In genomic region chr17:43449470-43450202, GRCh38 we compare ENCODE assay signal across 17 cellular contexts. TPM values are rescaled to one million over a fixed set of nuclear protein-coding genes. Genes with fewer than 3 reads are reported as not detected.
A peak's percentile ranks its signal among the peaks of the same experiment; 100 is the strongest.
DNase-seq lines count a peak whose midpoint lies in the region; ATAC-seq and TF ChIP-seq lines count a peak whose summit lies in the region.
"Had no signal": no experiment of that assay in that cellular context is flagged by ENCODE, and none has a peak within 500 bp of the region (broad histone marks: within the 10 kb centered on the region; RNA-seq: fewer than 3 reads in every experiment).

No MANE protein-coding gene starts in this region.

- no peak overlapping the region for H4K5ac ChIP-seq in IMR-90 (ENCODE audit: low read depth, low read length)

- no peaks in the 10 kb centered on the region for H3K36me3 ChIP-seq in IMR-90 (ENCODE audit: control insufficient read depth, insufficient read depth, low read length)
- H3K36me3 ChIP-seq in right lobe of liver, result no peaks in the 10 kb centered on the region
- no peaks in the 10 kb centered on the region for H3K36me3 ChIP-seq in upper lobe of left lung
- no peaks in the 10 kb centered on the region for H3K36me3 ChIP-seq in sigmoid colon
- H3K36me3 ChIP-seq: adrenal gland, esophagus muscularis mucosa had no signal

- H3K56ac ChIP-seq in IMR-90 (ENCODE audit: extremely low read depth, insufficient read depth, low read length), result no peak overlapping the region

- DNase-seq in IMR-90 (no peak), epithelial cell of esophagus (ENCODE audit: low read depth) (peak; percentile 66), right lobe of liver (peak; percentile 37 to 76 (median 64)), upper lobe of left lung (peak in 1 of 2 donors; percentile 50), SIG-M5 treated with dmso at 0.1 percent for 504 hours (lab: John Stamatoyannopoulos, UW; ENCODE audit: unreplicated experiment) (no peak), sigmoid colon (no peak)
- no peak for DNase-seq in activated CD4-positive, CD25-positive, alpha-beta regulatory T cell treated with anti-CD3 and anti-CD28 coated beads, Interleukin-2, amount 50 U/mL, for 72 hours
- DNase-seq: activated T-cell treated with anti-CD3 and anti-CD28 coated beads, Interleukin-2, amount 50 U/mL, for 48 hours; adrenal gland; hypothalamus; NCI-H1417 treated with DMSO at 0.1 percent for 48 hours; SK-N-SH; small intestine; stimulated activated naive B cell treated with anti-CD40 and anti-IgM and Interleukin-4, amounts not matched to agents 10 μg/mL and 1 μg/mL and 100 μg/mL, for 72 hours had no signal

- no TSS peak for BruUV-seq in IMR-90 (replicated peaks; lab: Mats Ljungman, UMichigan)

- TF ChIP-seq RAD21 in IMR-90 (IDR thresholded peaks at IDR 0.05; ENCODE audit: low read length), result no peak

- H2AK5ac ChIP-seq in IMR-90 (ENCODE audit: low read depth, low read length), result no peak overlapping the region

- POLR2A ChIA-PET in IMR-90 (lab: Charles Lee; ENCODE audit: unreplicated experiment), result no interaction called here

- ATAC-seq in IMR-90 (ENCODE audit: low read depth) (peak; percentile 40; the same call in 1 of the 2 replicates), right lobe of liver (peak; percentile 74 to 83 (median 82)), upper lobe of left lung (ENCODE audit: low FRiP score in 2 of 2) (peak in 1 of 2 donors; percentile 74)
- ATAC-seq: K562; stimulated activated naive B cell treated with anti-CD40 and anti-IgM and Interleukin-4, amounts not matched to agents 10 μg/mL and 1 μg/mL and 100 μg/mL, for 72 hours had no signal

- no peak overlapping the region for H2AK9ac ChIP-seq in IMR-90 (replicated peaks; ENCODE audit: low read depth, low read length, poor library complexity)

- no peak overlapping the region for H3K4me2 ChIP-seq in IMR-90 (ENCODE audit: low read depth, low read length)
- H3K4me2 ChIP-seq: SK-N-SH had no signal

- H2BK15ac ChIP-seq in IMR-90 (ENCODE audit: low read depth, low read length), result no peak overlapping the region

- no peak overlapping the region for H4K91ac ChIP-seq in IMR-90 (ENCODE audit: insufficient read depth, low read depth, low read length)

- no peaks in the 10 kb centered on the region for H4K20me1 ChIP-seq in IMR-90 (ENCODE audit: insufficient read depth, low read length)

- intact Hi-C loops in IMR-90 (cut with micrococcal nuclease) (no loop called here), right lobe of liver (cut with DNase I) (no loop called here), sigmoid colon (cut with DNase I) (no loop called here)

- no peak overlapping the region for H2AFZ ChIP-seq in IMR-90 (replicated peaks; ENCODE audit: low read length, poor library complexity)

- no peak overlapping the region for H3K14ac ChIP-seq in IMR-90 (replicated peaks; ENCODE audit: low read depth, low read length)

- H3K9me3 ChIP-seq in IMR-90 (ENCODE audit: control insufficient read depth, insufficient read depth, low read length) (no peaks in the 10 kb centered on the region), right lobe of liver (no peaks in the 10 kb centered on the region), upper lobe of left lung (no peaks in the 10 kb centered on the region), sigmoid colon (no peaks in the 10 kb centered on the region)
- H3K9me3 ChIP-seq: adrenal gland, esophagus muscularis mucosa, SK-N-SH had no signal

- no peak overlapping the region for H3K18ac ChIP-seq in IMR-90 (ENCODE audit: low read depth, low read length)

- no peak for TF ChIP-seq EP300 in upper lobe of left lung (IDR thresholded peaks at IDR 0.05)
- no peak for TF ChIP-seq EP300 in sigmoid colon (IDR thresholded peaks at IDR 0.05)

- no peak overlapping the region for H2BK20ac ChIP-seq in IMR-90 (ENCODE audit: low read depth, low read length)

- no peak overlapping the region for H2BK120ac ChIP-seq in IMR-90 (ENCODE audit: low read depth, low read length)

- no peak overlapping the region for H3K27ac ChIP-seq in IMR-90 (ENCODE audit: insufficient read depth, low read length)
- H3K27ac ChIP-seq in right lobe of liver, result peak overlapping the region; percentile 66 to 83 (median 77)
- H3K27ac ChIP-seq in upper lobe of left lung, result peak overlapping the region; percentile 53 to 69 (median 57)
- no peak overlapping the region for H3K27ac ChIP-seq in sigmoid colon
- H3K27ac ChIP-seq: adrenal gland, esophagus muscularis mucosa had no signal

- H3K9ac ChIP-seq in IMR-90 (ENCODE audit: low read depth, low read length), result no peak overlapping the region
- H3K9ac ChIP-seq: SK-N-SH had no signal

- 100% methylated on average over 1 of the region's 8 CpGs; no CpG with 5 or more reads in 1 of the 2 experiments for WGBS in IMR-90 (ENCODE audit: extremely low coverage in 2 of 2, insufficient read length in 1 of 2), 2 experiments
- WGBS in right lobe of liver (ENCODE audit: insufficient coverage, low coverage, low lambda C conversion rate, missing lambda C conversion rate), result 31% methylated on average over 8 of the region's 8 CpGs
- 46 to 68% methylated on average over 8 of the region's 8 CpGs for WGBS in upper lobe of left lung, 2 donors
- 72 to 73% methylated on average over 8 of the region's 8 CpGs for WGBS in sigmoid colon, 2 donors

- no peak overlapping the region for H4K8ac ChIP-seq in IMR-90 (ENCODE audit: low read depth in 2 of 2, low read length in 2 of 2)

- TF ChIP-seq CTCF in IMR-90 (conservative IDR thresholded peaks at IDR 0.05; ENCODE audit: low read depth, low read length), result no peak
- TF ChIP-seq CTCF in epithelial cell of esophagus (IDR thresholded peaks at IDR 0.05; ENCODE audit: insufficient read depth, low read depth, low read length, missing control alignments), result no peak
- no peak for TF ChIP-seq CTCF in right lobe of liver (IDR thresholded peaks at IDR 0.05)
- no peak for TF ChIP-seq CTCF in upper lobe of left lung (IDR thresholded peaks at IDR 0.05)
- TF ChIP-seq CTCF in sigmoid colon (IDR thresholded peaks at IDR 0.05), result no peak

- H3K4me3 ChIP-seq in IMR-90 (ENCODE audit: insufficient read depth, low read depth, low read length) (no peak overlapping the region), epithelial cell of esophagus (ENCODE audit: low read length) (no peak overlapping the region), right lobe of liver (peak overlapping the region in 1 of 3 donors; percentile 19), upper lobe of left lung (no peak overlapping the region), sigmoid colon (no peak overlapping the region)
- H3K4me3 ChIP-seq: adrenal gland, coronary artery, esophagus muscularis mucosa, K562 had no signal

- peaks cover 7% of the 10 kb centered on the region; the same call in 1 of the 2 replicates for H3K9me1 ChIP-seq in IMR-90 (ENCODE audit: insufficient read depth, low read length)

- TF ChIP-seq POLR2A in IMR-90 (IDR thresholded peaks at IDR 0.05; ENCODE audit: low read depth, low read length), result no peak
- TF ChIP-seq POLR2A in right lobe of liver (IDR thresholded peaks at IDR 0.05), result peak; percentile 48
- no peak for TF ChIP-seq POLR2A in upper lobe of left lung (IDR thresholded peaks at IDR 0.05)
- TF ChIP-seq POLR2A in sigmoid colon (IDR thresholded peaks at IDR 0.05), result no peak

- H3K4me1 ChIP-seq in IMR-90 (ENCODE audit: control insufficient read depth, insufficient read depth, low read length) (peaks cover 2% of the 10 kb centered on the region), right lobe of liver (peaks cover 0 to 58% (median 18%) of the 10 kb centered on the region in 4 donors), upper lobe of left lung (peaks cover 1 to 15% (median 10%) of the 10 kb centered on the region in 4 donors), sigmoid colon (no peaks in the 10 kb centered on the region)
- H3K4me1 ChIP-seq: adrenal gland, esophagus muscularis mucosa had no signal

- H3K27me3 ChIP-seq in IMR-90 (ENCODE audit: control insufficient read depth, insufficient read depth, low read length) (no peaks in the 10 kb centered on the region; the same call in none of the 2 replicates), right lobe of liver (no peaks in the 10 kb centered on the region), upper lobe of left lung (no peaks in the 10 kb centered on the region), sigmoid colon (no peaks in the 10 kb centered on the region)
- H3K27me3 ChIP-seq: adrenal gland, esophagus muscularis mucosa had no signal

- CTCF ChIA-PET in IMR-90 (lab: Yijun Ruan, JAX), result no interaction called here

- in situ Hi-C loops in IMR-90 (cut with MboI; ENCODE audit: low sequenced_read_pairs), result no loop called here

- no peak overlapping the region for H3K4ac ChIP-seq in IMR-90 (ENCODE audit: low read depth, low read length)

- no peak overlapping the region for H2BK5ac ChIP-seq in IMR-90 (ENCODE audit: low read depth, low read length, poor library complexity, severe bottlenecking)

- dilution Hi-C loops in IMR-90 (cut with HindIII; ENCODE audit: low sequenced_read_pairs, unreplicated experiment), result no loop called here

- no peak overlapping the region for H3K23ac ChIP-seq in IMR-90 (ENCODE audit: low read depth, low read length)

- no peaks in the 10 kb centered on the region for H3K79me1 ChIP-seq in IMR-90 (ENCODE audit: low read depth in 1 of 2, low read length in 2 of 2)

TF ChIP-seq in IMR-90, 13 proteins besides CTCF, POLR2A, EP300 and RAD21 (continues in another document):
- TF ChIP-seq BHLHE40 (IDR thresholded peaks at IDR 0.05; ENCODE audit: low read depth, low read length) (no peak), RFX5 (IDR thresholded peaks at IDR 0.05; ENCODE audit: low read depth, low read length) (no peak), MAZ (IDR thresholded peaks at IDR 0.05; ENCODE audit: borderline replicate concordance, low read depth, low read length) (no peak), RCOR1 (IDR thresholded peaks at IDR 0.05; ENCODE audit: insufficient replicate concordance, low read length) (no peak), NFE2L2 (IDR thresholded peaks at IDR 0.05; ENCODE audit: low read depth, low read length) (no peak), MAFK (IDR thresholded peaks at IDR 0.05; ENCODE audit: low read depth, low read length) (no peak), SMC3 (IDR thresholded peaks at IDR 0.05; ENCODE audit: low read depth, low read length) (no peak)

RNA-seq across cellular contexts. Expression of gene DHX8, which starts 34.1 kb away (rescaled TPM):
- total RNA-seq in IMR-90 (2012; rRNA removed), result 50.0 TPM in 2 replicates
- polyA plus RNA-seq in IMR-90 (2012; rRNA removed), result 21.8 and 22.6 TPM in 2 replicates
- polyA plus RNA-seq in IMR-90 (2012; cell fraction: cytosol; rRNA removed), result 8.8 and 12.4 TPM in 2 replicates
- 14.1 and 32.4 TPM in 2 replicates for polyA plus RNA-seq in IMR-90 (2012; cell fraction: nucleus; rRNA removed; ENCODE audit: low replicate concordance)
- total RNA-seq in right lobe of liver, result 10 to 100 TPM; 14.1 to 18.6 (median 17.5) TPM
- total RNA-seq in upper lobe of left lung, result 10 to 100 TPM; 23.1 to 54.0 (median 41.3) TPM
- total RNA-seq in sigmoid colon, result 10 to 100 TPM; 19.8 to 39.6 (median 26.5) TPM
- polyA plus RNA-seq in sigmoid colon, result 10 to 100 TPM; 12.0 to 37.7 (median 16.6) TPM

RNA-seq across cellular contexts. Expression of gene ARL4D, which starts 50.8 kb away (rescaled TPM):
- total RNA-seq in IMR-90 (2012; rRNA removed), result 12.5 and 12.8 TPM in 2 replicates
- 25.5 and 30.7 TPM in 2 replicates for polyA plus RNA-seq in IMR-90 (2012; rRNA removed)
- polyA plus RNA-seq in IMR-90 (2012; cell fraction: cytosol; rRNA removed), result 25.6 and 28.6 TPM in 2 replicates
- polyA plus RNA-seq in IMR-90 (2012; cell fraction: nucleus; rRNA removed; ENCODE audit: low replicate concordance), result 8.6 and 16.0 TPM in 2 replicates
- total RNA-seq in right lobe of liver, result 10 to 100 TPM; 10.9 to 31.8 (median 13.2) TPM
- total RNA-seq in upper lobe of left lung, result 10 to 100 TPM in 2 of 6 donors, 1 to 10 TPM in 4; 6.5 to 24.2 (median 9.4) TPM
- 10 to 100 TPM; 18.6 to 52.1 (median 31.4) TPM for total RNA-seq in sigmoid colon
- polyA plus RNA-seq in sigmoid colon, result 1 to 10 TPM; 1.4 to 8.9 (median 4.8) TPM

Comparison
In these comparisons a context has a peak if more than half of its experiments do, and no peak if none do; other contexts are left out.
1. DNase-seq: peak in epithelial cell of esophagus (single experiment) and right lobe of liver (3 of 3); none in IMR-90 (single experiment), SIG-M5 treated with dmso at 0.1 percent for 504 hours (single experiment), activated CD4-positive, CD25-positive, alpha-beta regulatory T cell treated with anti-CD3 and anti-CD28 coated beads, Interleukin-2, amount 50 U/mL, for 72 hours (single experiment) and sigmoid colon (single experiment).
2. H3K27ac ChIP-seq: peak in right lobe of liver (3 of 3) and upper lobe of left lung (4 of 4); none in IMR-90 (single experiment) and sigmoid colon (0 of 4).